Comparison of ENCODE assay signal across 10 cellular contexts in genomic region chr1:36008546-36009197, GRCh38.
DNase-seq lines count a peak whose midpoint lies in the region; ATAC-seq and TF ChIP-seq lines count a peak whose summit lies in the region.
"Had no signal": no experiment of that assay in that cellular context is flagged by ENCODE, and none has a peak within 500 bp of the region (broad histone marks: within the 10 kb centered on the region; RNA-seq: fewer than 3 reads in every experiment).

No MANE protein-coding gene starts in this region.

- no peak overlapping the region for H3K4me3 ChIP-seq in Panc1 (ENCODE audit: low read depth in 2 of 2, low read length in 2 of 2)
- H3K4me3 ChIP-seq in retinal pigment epithelial cell (ENCODE audit: low read length) = no peak overlapping the region

- H3K4me3 Mint-ChIP-seq in activated CD8-positive, alpha-beta memory T cell treated with anti-CD3 and anti-CD28 coated beads, Interleukin-2, amount 10 ng/mL, durations not matched to agents 7 days and 5 days = no peak overlapping the region

- no peak overlapping the region for H3K27ac Mint-ChIP-seq in activated CD8-positive, alpha-beta memory T cell treated with anti-CD3 and anti-CD28 coated beads, Interleukin-2, amount 10 ng/mL, durations not matched to agents 7 days and 5 days

- peaks cover 2% of the 10 kb centered on the region for H3K4me1 Mint-ChIP-seq in activated CD8-positive, alpha-beta memory T cell treated with anti-CD3 and anti-CD28 coated beads, Interleukin-2, amount 10 ng/mL, durations not matched to agents 7 days and 5 days

- in situ Hi-C loops in Panc1 (cut with HindIII; ENCODE audit: low pct_unique_long_range_greater_than_20kb, low sequenced_read_pairs) = no loop called here

- peak; percentile 64 for ATAC-seq in activated CD8-positive, alpha-beta memory T cell treated with anti-CD3 and anti-CD28 coated beads, Interleukin-2, amount 10 ng/mL, durations not matched to agents 7 days and 5 days
- ATAC-seq in Panc1 = peak; percentile 87
- ATAC-seq in HG02870 (IDR thresholded peaks at IDR 0.05; ENCODE audit: unreplicated experiment) = no peak

- DNase-seq in activated CD8-positive, alpha-beta memory T cell treated with anti-CD3 and anti-CD28 coated beads, Interleukin-2, amount 10 ng/mL, durations not matched to agents 7 days and 5 days = no peak
- DNase-seq in activated CD8-positive, alpha-beta memory T cell treated with anti-CD3 and anti-CD28 coated beads for 24 hours = no peak
- DNase-seq in Panc1 (ENCODE audit: low read depth, low spot score) (peak; percentile 39), epithelial cell of prostate (ENCODE audit: low read depth, low spot score) (peak; percentile 59), retinal pigment epithelial cell (ENCODE audit: low read depth) (peak; percentile 61), SKM-1 treated with dmso at 0.1 percent for 144 hours (lab: John Stamatoyannopoulos, UW; ENCODE audit: unreplicated experiment) (no peak), SKM-1 (lab: John Stamatoyannopoulos, UW; ENCODE audit: unreplicated experiment) (no peak)
- DNase-seq: activated CD4-positive, CD25-positive, alpha-beta regulatory T cell treated with anti-CD3 and anti-CD28 coated beads, Interleukin-2, amount 50 U/mL, for 72 hours; anterior cingulate cortex had no signal

- intact Hi-C loops in Panc1 (cut with micrococcal nuclease; ENCODE audit: unreplicated experiment) = no loop called here

- no peaks in the 10 kb centered on the region for H3K27me3 ChIP-seq in Panc1 (ENCODE audit: control insufficient read depth, insufficient read depth, low read length)

- no peak for TF ChIP-seq CTCF in Panc1 (IDR thresholded peaks at IDR 0.05)
- TF ChIP-seq CTCF in retinal pigment epithelial cell (conservative IDR thresholded peaks at IDR 0.05; ENCODE audit: low read depth, low read length) = no peak

- H3K27ac ChIP-seq in Panc1 (ENCODE audit: low read length) (peak overlapping the region; percentile 44; the same call in 1 of the 2 replicates), epithelial cell of prostate (peak overlapping the region; percentile 63)

- H3K9me3 ChIP-seq in Panc1 (ENCODE audit: control insufficient read depth, insufficient read depth, low read depth, low read length) = no peaks in the 10 kb centered on the region

- CTCF ChIA-PET in activated CD8-positive, alpha-beta memory T cell treated with anti-CD3 and anti-CD28 coated beads, Interleukin-2, amount 10 ng/mL, durations not matched to agents 7 days and 5 days (lab: Charles Lee) = interaction anchor here (1.0 kb wide), 1 partner anchor 158 kb away, joined by 3 read pairs; no protein-coding TSS in a partner anchor
- CTCF ChIA-PET in Panc1 (lab: Charles Lee) = no interaction called here

- peaks cover 9% of the 10 kb centered on the region for H3K4me1 ChIP-seq in Panc1 (ENCODE audit: control insufficient read depth, insufficient read depth, low read length)

- no peaks in the 10 kb centered on the region for H3K9me3 Mint-ChIP-seq in activated CD8-positive, alpha-beta memory T cell treated with anti-CD3 and anti-CD28 coated beads, Interleukin-2, amount 10 ng/mL, durations not matched to agents 7 days and 5 days (ENCODE audit: low read depth)

- no peaks in the 10 kb centered on the region for H3K27me3 Mint-ChIP-seq in activated CD8-positive, alpha-beta memory T cell treated with anti-CD3 and anti-CD28 coated beads, Interleukin-2, amount 10 ng/mL, durations not matched to agents 7 days and 5 days

- peaks cover 2% of the 10 kb centered on the region; the same call in 1 of the 2 replicates for H3K36me3 ChIP-seq in Panc1 (ENCODE audit: control insufficient read depth, insufficient read depth, low read length)

- H3K36me3 Mint-ChIP-seq in activated CD8-positive, alpha-beta memory T cell treated with anti-CD3 and anti-CD28 coated beads, Interleukin-2, amount 10 ng/mL, durations not matched to agents 7 days and 5 days = peaks cover 25% of the 10 kb centered on the region

- POLR2A ChIA-PET in Panc1 (lab: Charles Lee) = no interaction called here

- BruUV-seq in Panc1 (replicated peaks; lab: Mats Ljungman, UMichigan) = TSS peak; percentile 27

Comparison
In these comparisons a context has a peak if more than half of its experiments do, and no peak if none do; other contexts are left out.
1. DNase-seq: peak in Panc1 (single experiment), epithelial cell of prostate (single experiment) and retinal pigment epithelial cell (single experiment); none in activated CD8-positive, alpha-beta memory T cell treated with anti-CD3 and anti-CD28 coated beads, Interleukin-2, amount 10 ng/mL, durations not matched to agents 7 days and 5 days (single experiment), activated CD8-positive, alpha-beta memory T cell treated with anti-CD3 and anti-CD28 coated beads for 24 hours (single experiment), SKM-1 treated with dmso at 0.1 percent for 144 hours (single experiment) and SKM-1 (single experiment).